Comparison of ENCODE assay signal across 1 cellular context in genomic region chrX:17738002-17738713, GRCh38.
TF ChIP-seq lines count a peak whose summit lies in the region.

No MANE protein-coding gene starts in this region.

TF ChIP-seq in H1, 55 proteins besides CTCF, POLR2A, EP300 and RAD21 (continued from another document):
- TF ChIP-seq SUZ12 (IDR thresholded peaks at IDR 0.05; ENCODE audit: low read length) (no peak), E2F6 (IDR thresholded peaks at IDR 0.05) (peak; percentile 94)
